ENCODE assay signal across 9 cellular contexts in the genomic region with DNA sequence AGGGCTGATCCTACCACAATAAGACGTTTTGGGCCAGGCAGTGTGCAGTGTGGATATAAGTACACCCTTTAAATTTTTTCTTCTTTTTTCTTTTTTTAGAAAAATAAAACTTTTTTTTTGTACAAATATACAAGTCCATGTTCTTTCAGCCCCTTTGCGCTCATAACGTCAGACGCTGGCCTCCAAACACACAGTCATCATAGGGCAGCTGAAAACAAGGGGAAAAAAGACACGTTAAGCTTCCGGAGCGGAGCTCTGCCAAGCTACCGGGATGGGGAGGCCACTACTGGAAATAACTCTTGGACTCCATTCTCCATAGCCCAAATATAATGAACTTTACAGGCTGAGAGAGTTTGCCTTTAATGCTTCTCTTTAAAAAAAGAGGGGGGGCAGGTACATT. TPM values are rescaled to one million over a fixed set of nuclear protein-coding genes. Genes with fewer than 3 reads are reported as not detected.
A peak's percentile ranks its signal among the peaks of the same experiment; 100 is the strongest.
DNase-seq lines count a peak whose midpoint lies in the region; ATAC-seq and TF ChIP-seq lines count a peak whose summit lies in the region.
"Had no signal": no experiment of that assay in that cellular context is flagged by ENCODE, and none has a peak within 500 bp of the region (broad histone marks: within the 10 kb centered on the region; RNA-seq: fewer than 3 reads in every experiment).

No MANE protein-coding gene starts in this region.

- 8 to 19% methylated on average over 8 of the region's 8 CpGs for WGBS in esophagus, 2 donors

- H3F3A ChIP-seq in neural progenitor cell (ENCODE audit: low read depth) = peaks cover 25% of the 10 kb centered on the region

- TF ChIP-seq CTCF in neural progenitor cell (IDR thresholded peaks at IDR 0.05) = no peak

- peak overlapping the region; percentile 84 to 98 (median 90) for H3K4me3 ChIP-seq in BLaER1 treated with 17β-estradiol and CSF1 and Interleukin-3, amounts not matched to agents 10 nM and 100 nM
- H3K4me3 ChIP-seq in esophagus (ENCODE audit: low read depth in 1 of 2, low read length in 2 of 2) (peak overlapping the region; percentile 78 to 87), neural progenitor cell (no peak overlapping the region)

- H3K27ac ChIP-seq in BLaER1 treated with 17β-estradiol and CSF1 and Interleukin-3, amounts not matched to agents 10 nM and 100 nM = peak overlapping the region; percentile 94 to 100 (median 99)
- peak overlapping the region; percentile 91 to 100 for H3K27ac ChIP-seq in esophagus (ENCODE audit: low read depth in 2 of 2, low read length in 1 of 2)
- no peak overlapping the region for H3K27ac ChIP-seq in neural progenitor cell

- ATAC-seq in GM18505 (IDR thresholded peaks at IDR 0.05; ENCODE audit: unreplicated experiment) (no peak), GM21367 (IDR thresholded peaks at IDR 0.05; ENCODE audit: unreplicated experiment) (no peak), GM18520 (IDR thresholded peaks at IDR 0.05; ENCODE audit: unreplicated experiment) (no peak)

- H3K9ac ChIP-seq in BLaER1 treated with 17β-estradiol and CSF1 and Interleukin-3, amounts not matched to agents 10 nM and 100 nM = peak overlapping the region; percentile 96 to 99 (median 98)
- H3K9ac ChIP-seq in neural progenitor cell = no peak overlapping the region

- H3K79me2 ChIP-seq in neural progenitor cell (ENCODE audit: low read depth) = peaks cover 12% of the 10 kb centered on the region

- no peaks in the 10 kb centered on the region for H3K9me3 Mint-ChIP-seq in T-helper 2 cell treated with Interferon-gamma antibody and Interleukin-4, amounts not matched to agents 5 μg/mL and 100 μg/mL, for 36 hours
- no peaks in the 10 kb centered on the region for H3K9me3 Mint-ChIP-seq in neural progenitor cell

- H2AFZ ChIP-seq in neural progenitor cell (replicated peaks) = no peak overlapping the region

- peaks cover 44 to 73% (median 55%) of the 10 kb centered on the region in 10 experiments for H3K4me1 ChIP-seq in BLaER1 treated with 17β-estradiol and CSF1 and Interleukin-3, amounts not matched to agents 10 nM and 100 nM
- peaks cover 4 to 12% of the 10 kb centered on the region in 2 donors for H3K4me1 ChIP-seq in esophagus (ENCODE audit: control insufficient read depth in 2 of 2, insufficient read depth in 2 of 2, low read length in 1 of 2)
- H3K4me1 ChIP-seq in neural progenitor cell = peaks cover 7% of the 10 kb centered on the region

- H3K9me3 ChIP-seq in BLaER1 treated with 17β-estradiol and CSF1 and Interleukin-3, amounts not matched to agents 10 nM and 100 nM (replicated peaks in 1 of 11) = no peaks in the 10 kb centered on the region
- H3K9me3 ChIP-seq in esophagus (ENCODE audit: control insufficient read depth in 2 of 2, insufficient read depth in 1 of 2, low read depth in 1 of 2, low read length in 1 of 2) (no peaks in the 10 kb centered on the region), neural progenitor cell (ENCODE audit: low read depth) (no peaks in the 10 kb centered on the region)

- peaks cover 54% of the 10 kb centered on the region for H3K4me1 Mint-ChIP-seq in T-helper 2 cell treated with Interferon-gamma antibody and Interleukin-4, amounts not matched to agents 5 μg/mL and 100 μg/mL, for 36 hours (ENCODE audit: low read depth)
- peaks cover 31% of the 10 kb centered on the region for H3K4me1 Mint-ChIP-seq in neural progenitor cell

- no peak for DNase-seq in T-helper 2 cell treated with Interferon-gamma antibody and Interleukin-4, amounts not matched to agents 5 μg/mL and 100 μg/mL, for 36 hours (ENCODE audit: low spot score)
- DNase-seq in neural progenitor cell (ENCODE audit: low spot score) (no peak), SW 1271 (lab: John Stamatoyannopoulos, UW) (no peak)
- DNase-seq: activated CD4-positive, alpha-beta T cell treated with anti-CD3 and anti-CD28 coated beads for 1 hour had no signal

- H3K4me2 ChIP-seq in BLaER1 treated with 17β-estradiol and CSF1 and Interleukin-3, amounts not matched to agents 10 nM and 100 nM = peak overlapping the region; percentile 92 to 100 (median 97)
- H3K4me2 ChIP-seq in neural progenitor cell = no peak overlapping the region

- H3K36me3 Mint-ChIP-seq in T-helper 2 cell treated with Interferon-gamma antibody and Interleukin-4, amounts not matched to agents 5 μg/mL and 100 μg/mL, for 36 hours (ENCODE audit: low read depth) = peaks cover 49% of the 10 kb centered on the region
- H3K36me3 Mint-ChIP-seq in neural progenitor cell = peaks cover 9% of the 10 kb centered on the region

- peaks cover 35 to 54% (median 46%) of the 10 kb centered on the region in 11 experiments; a peak in 21 of 22 replicates for H4K20me1 ChIP-seq in BLaER1 treated with 17β-estradiol and CSF1 and Interleukin-3, amounts not matched to agents 10 nM and 100 nM
- peaks cover 15% of the 10 kb centered on the region for H4K20me1 ChIP-seq in neural progenitor cell (ENCODE audit: low read depth)

- no peak for TF ChIP-seq POLR2A in GM18505 (IDR thresholded peaks at IDR 0.05; ENCODE audit: borderline replicate concordance, extremely low read depth, insufficient read depth, insufficient read length)

- no peaks in the 10 kb centered on the region for H3K27me3 Mint-ChIP-seq in T-helper 2 cell treated with Interferon-gamma antibody and Interleukin-4, amounts not matched to agents 5 μg/mL and 100 μg/mL, for 36 hours (ENCODE audit: low read depth)
- H3K27me3 Mint-ChIP-seq in neural progenitor cell (ENCODE audit: insufficient read depth, low read depth) = peaks cover 5% of the 10 kb centered on the region

- H3K4me3 Mint-ChIP-seq in T-helper 2 cell treated with Interferon-gamma antibody and Interleukin-4, amounts not matched to agents 5 μg/mL and 100 μg/mL, for 36 hours = peak overlapping the region; percentile 94
- H3K4me3 Mint-ChIP-seq in neural progenitor cell = peak overlapping the region; percentile 43

- no peaks in the 10 kb centered on the region for H3K27me3 ChIP-seq in BLaER1 treated with 17β-estradiol and CSF1 and Interleukin-3, amounts not matched to agents 10 nM and 100 nM
- H3K27me3 ChIP-seq in esophagus (ENCODE audit: control insufficient read depth in 1 of 2, insufficient read depth in 2 of 2, low read length in 2 of 2) = no peaks in the 10 kb centered on the region
- no peaks in the 10 kb centered on the region for H3K27me3 ChIP-seq in neural progenitor cell

- H3K36me3 ChIP-seq in BLaER1 treated with 17β-estradiol and CSF1 and Interleukin-3, amounts not matched to agents 10 nM and 100 nM = peaks cover 37 to 49% (median 39%) of the 10 kb centered on the region in 11 experiments
- H3K36me3 ChIP-seq in esophagus (ENCODE audit: control insufficient read depth in 2 of 2, insufficient read depth in 2 of 2, low read length in 1 of 2) (peaks cover 10 to 28% of the 10 kb centered on the region in 2 donors), neural progenitor cell (no peaks in the 10 kb centered on the region)

- H3K27ac Mint-ChIP-seq in T-helper 2 cell treated with Interferon-gamma antibody and Interleukin-4, amounts not matched to agents 5 μg/mL and 100 μg/mL, for 36 hours = peak overlapping the region; percentile 86
- H3K27ac Mint-ChIP-seq in neural progenitor cell = no peak overlapping the region

RNA-seq across cellular contexts. Expression of a gene that starts 2.7 kb away (rescaled TPM):
- 100 to 1,000 TPM; 121 to 206 TPM for polyA plus RNA-seq in esophagus
- 26.4 and 31.6 TPM in 2 replicates for total RNA-seq in neural progenitor cell (ENCODE audit: low replicate concordance)
